Comparison of ENCODE assay signal across 23 cellular contexts in the genomic region with DNA sequence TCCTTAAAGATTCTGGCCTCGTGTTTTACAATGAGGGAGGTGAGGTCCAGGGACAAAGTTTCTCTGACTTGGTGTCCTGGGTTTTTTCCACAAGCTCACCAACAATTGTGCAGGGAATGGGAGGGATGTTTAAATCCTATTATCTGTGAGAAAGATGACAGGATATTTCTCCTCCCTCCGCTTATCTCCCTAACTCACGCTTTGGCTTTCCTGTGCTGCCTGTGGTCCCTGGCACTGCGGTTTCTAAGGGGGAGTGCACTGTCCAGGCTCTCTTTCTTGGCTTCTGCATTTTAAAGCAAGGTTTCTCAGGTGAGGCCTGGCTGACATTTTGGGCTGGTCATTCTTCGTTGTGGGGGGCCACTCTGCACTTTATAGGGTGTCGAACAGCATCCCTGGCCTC. TPM values are rescaled to one million over a fixed set of nuclear protein-coding genes. Genes with fewer than 3 reads are reported as not detected.
A peak's percentile ranks its signal among the peaks of the same experiment; 100 is the strongest.
DNase-seq lines count a peak whose midpoint lies in the region; ATAC-seq and TF ChIP-seq lines count a peak whose summit lies in the region.
"Had no signal": no experiment of that assay in that cellular context is flagged by ENCODE, and none has a peak within 500 bp of the region (broad histone marks: within the 10 kb centered on the region; RNA-seq: fewer than 3 reads in every experiment).

No MANE protein-coding gene starts in this region.

- H3K36me3 Mint-ChIP-seq in activated T-cell treated with anti-CD3 and anti-CD28 coated beads, Interleukin-2, amount 50 U/mL, for 24 hours (ENCODE audit: low read depth) = peaks cover 87% of the 10 kb centered on the region
- H3K36me3 Mint-ChIP-seq in activated B cell treated with CpG ODN at 0.5 μM for 24 hours (ENCODE audit: low read depth) = peaks cover 69% of the 10 kb centered on the region
- peaks cover 53% of the 10 kb centered on the region for H3K36me3 Mint-ChIP-seq in stimulated activated memory B cell treated with anti-CD40 and anti-IgM and Interleukin-4, amounts not matched to agents 10 μg/mL and 1 μg/mL and 100 μg/mL, for 72 hours

- no peaks in the 10 kb centered on the region for H3K27me3 ChIP-seq in PC-9 (ENCODE audit: insufficient read depth, low read depth)
- H3K27me3 ChIP-seq: esophagus squamous epithelium, vagina had no signal

- TF ChIP-seq CTCF in activated B cell treated with CpG ODN at 0.5 μM for 24 hours (IDR thresholded peaks at IDR 0.05) = no peak
- no peak for TF ChIP-seq CTCF in PC-9 (conservative IDR thresholded peaks at IDR 0.05)

- no peak overlapping the region for H3K4me2 ChIP-seq in PC-9

- CTCF ChIA-PET in activated B cell treated with CpG ODN at 0.5 μM for 24 hours (lab: Charles Lee) (interaction anchor here (1.8 kb wide), 1 partner anchor 16 kb away, joined by 6 read pairs; a partner anchor contains a TSS), PC-9 (lab: Charles Lee) (no interaction called here)

- H4K20me1 ChIP-seq in PC-9 (ENCODE audit: insufficient read depth) = peaks cover 11% of the 10 kb centered on the region; the same call in 1 of the 2 replicates

- no peak overlapping the region for H3K4me3 Mint-ChIP-seq in activated T-cell treated with anti-CD3 and anti-CD28 coated beads, Interleukin-2, amount 50 U/mL, for 24 hours
- no peak overlapping the region for H3K4me3 Mint-ChIP-seq in activated B cell treated with CpG ODN at 0.5 μM for 24 hours
- peak overlapping the region; percentile 69 for H3K4me3 Mint-ChIP-seq in stimulated activated memory B cell treated with anti-CD40 and anti-IgM and Interleukin-4, amounts not matched to agents 10 μg/mL and 1 μg/mL and 100 μg/mL, for 72 hours
- H3K4me3 Mint-ChIP-seq: central memory CD8-positive, alpha-beta T cell; T-helper 2 cell treated with Interferon-gamma antibody and Interleukin-4, amounts not matched to agents 5 μg/mL and 100 μg/mL, for 36 hours; WTC11 had no signal

- H3K4me1 ChIP-seq in PC-9 (replicated peaks; ENCODE audit: insufficient read depth) = no peaks in the 10 kb centered on the region
- H3K4me1 ChIP-seq: HAP-1 had no signal

- peaks cover 83% of the 10 kb centered on the region for H3K4me1 Mint-ChIP-seq in activated T-cell treated with anti-CD3 and anti-CD28 coated beads, Interleukin-2, amount 50 U/mL, for 24 hours (ENCODE audit: low read depth)
- peaks cover 63% of the 10 kb centered on the region for H3K4me1 Mint-ChIP-seq in activated B cell treated with CpG ODN at 0.5 μM for 24 hours
- H3K4me1 Mint-ChIP-seq in stimulated activated memory B cell treated with anti-CD40 and anti-IgM and Interleukin-4, amounts not matched to agents 10 μg/mL and 1 μg/mL and 100 μg/mL, for 72 hours = peaks cover 75% of the 10 kb centered on the region

- H3K27me3 Mint-ChIP-seq in activated T-cell treated with anti-CD3 and anti-CD28 coated beads, Interleukin-2, amount 50 U/mL, for 24 hours = no peaks in the 10 kb centered on the region
- no peaks in the 10 kb centered on the region for H3K27me3 Mint-ChIP-seq in activated B cell treated with CpG ODN at 0.5 μM for 24 hours
- H3K27me3 Mint-ChIP-seq in stimulated activated memory B cell treated with anti-CD40 and anti-IgM and Interleukin-4, amounts not matched to agents 10 μg/mL and 1 μg/mL and 100 μg/mL, for 72 hours = no peaks in the 10 kb centered on the region
- H3K27me3 Mint-ChIP-seq: central memory CD8-positive, alpha-beta T cell had no signal

- DNase-seq in activated T-cell treated with anti-CD3 and anti-CD28 coated beads, Interleukin-2, amount 50 U/mL, for 24 hours = no peak
- no peak for DNase-seq in activated T-cell treated with anti-CD3 and anti-CD28 coated beads, Interleukin-2, amount 50 U/mL, for 48 hours
- DNase-seq in NCI-H226 (peak; percentile 90), activated B cell treated with CpG ODN at 0.5 μM for 24 hours (no peak), NCI-H82 (lab: John Stamatoyannopoulos, UW) (no peak), NCI-H187 (lab: John Stamatoyannopoulos, UW) (no peak), PC-9 (no peak)
- DNase-seq: activated CD4-positive, alpha-beta T cell treated with anti-CD3 and anti-CD28 coated beads, Interleukin-2, amount 50 U/mL, for 4 hours; activated CD8-positive, alpha-beta memory T cell treated with anti-CD3 and anti-CD28 coated beads, Interleukin-2, amount 50 U/mL, for 48 hours; esophagus squamous epithelium; NCI-H1105 treated with DMSO at 0.1 percent for 48 hours; NCI-H2081 treated with DMSO at 0.1 percent for 48 hours; NCI-H446; right cardiac atrium; stimulated activated CD4-positive, alpha-beta T cell treated with anti-CD3 and anti-CD28 coated beads, Interleukin-2, amount 100 ng/mL, for 48 hours had no signal

- H3K4me3 ChIP-seq in PC-9 = no peak overlapping the region
- H3K4me3 ChIP-seq: esophagus squamous epithelium, HAP-1, vagina had no signal

- H3K9me3 ChIP-seq in PC-9 (ENCODE audit: insufficient read depth, low read depth) = no peaks in the 10 kb centered on the region
- H3K9me3 ChIP-seq: esophagus squamous epithelium, HAP-1, vagina had no signal

- no peak overlapping the region for H2AFZ ChIP-seq in PC-9

- H3F3A ChIP-seq in PC-9 (ENCODE audit: insufficient read depth, low read depth) = peaks cover 7% of the 10 kb centered on the region; the same call in 1 of the 2 replicates

- POLR2A ChIA-PET in activated B cell treated with CpG ODN at 0.5 μM for 24 hours (lab: Charles Lee) = interaction anchor here (0.5 to 2.4 kb wide), 7 partner anchors 16 to 128 kb away, joined by 3 to 26 read pairs (median 5); a partner anchor contains a TSS
- POLR2A ChIA-PET in PC-9 (lab: Charles Lee; ENCODE audit: unreplicated experiment) = no interaction called here

- peak overlapping the region; percentile 84 for H3K27ac Mint-ChIP-seq in activated T-cell treated with anti-CD3 and anti-CD28 coated beads, Interleukin-2, amount 50 U/mL, for 24 hours
- H3K27ac Mint-ChIP-seq in activated B cell treated with CpG ODN at 0.5 μM for 24 hours = peak overlapping the region; percentile 87
- peak overlapping the region; percentile 95 for H3K27ac Mint-ChIP-seq in stimulated activated memory B cell treated with anti-CD40 and anti-IgM and Interleukin-4, amounts not matched to agents 10 μg/mL and 1 μg/mL and 100 μg/mL, for 72 hours
- H3K27ac Mint-ChIP-seq: WTC11 had no signal

- no peaks in the 10 kb centered on the region for H3K9me3 Mint-ChIP-seq in activated T-cell treated with anti-CD3 and anti-CD28 coated beads, Interleukin-2, amount 50 U/mL, for 24 hours
- H3K9me3 Mint-ChIP-seq in activated B cell treated with CpG ODN at 0.5 μM for 24 hours = no peaks in the 10 kb centered on the region
- H3K9me3 Mint-ChIP-seq in stimulated activated memory B cell treated with anti-CD40 and anti-IgM and Interleukin-4, amounts not matched to agents 10 μg/mL and 1 μg/mL and 100 μg/mL, for 72 hours = no peaks in the 10 kb centered on the region
- H3K9me3 Mint-ChIP-seq: central memory CD8-positive, alpha-beta T cell; T-helper 2 cell treated with Interferon-gamma antibody and Interleukin-4, amounts not matched to agents 5 μg/mL and 100 μg/mL, for 36 hours; WTC11 had no signal

- intact Hi-C loops in activated B cell treated with CpG ODN at 0.5 μM for 24 hours (cut with micrococcal nuclease) = no loop called here
- intact Hi-C loops in PC-9 (cut with micrococcal nuclease; ENCODE audit: unreplicated experiment) = no loop called here

- peaks cover 17% of the 10 kb centered on the region for H3K79me2 ChIP-seq in PC-9 (ENCODE audit: low read depth)

- BruUV-seq in PC-9 (replicated peaks; lab: Mats Ljungman, UMichigan) = no TSS peak

- H3K36me3 ChIP-seq in PC-9 (ENCODE audit: low read depth) = 0 out of 2 replicates have a peak, but pooled peaks cover 9% of the 10 kb centered on the region

- ATAC-seq in activated B cell treated with CpG ODN at 0.5 μM for 24 hours (ENCODE audit: low read depth) = no peak
- no peak for ATAC-seq in stimulated activated memory B cell treated with anti-CD40 and anti-IgM and Interleukin-4, amounts not matched to agents 10 μg/mL and 1 μg/mL and 100 μg/mL, for 72 hours
- ATAC-seq: right cardiac atrium, Right ventricle myocardium inferior, SK-N-SH treated with all-trans-retinoic acid at 6 μM for 48 hours, WTC11 had no signal

- H3K27ac ChIP-seq in PC-9 = no peak overlapping the region
- H3K27ac ChIP-seq: esophagus squamous epithelium, vagina had no signal

- no peaks in the 10 kb centered on the region for H3K9me2 ChIP-seq in PC-9 (ENCODE audit: insufficient read depth)

RNA-seq across cellular contexts. Expression of a gene that starts 16.4 kb away (rescaled TPM):
- 116 and 119 TPM in 2 replicates for total RNA-seq in activated B cell treated with CpG ODN at 0.5 μM for 24 hours
- 34.8 and 37.5 TPM in 2 replicates for total RNA-seq in PC-9 (2021)

RNA-seq across cellular contexts. Expression of a gene that starts 16.7 kb away (rescaled TPM):
- total RNA-seq in activated B cell treated with CpG ODN at 0.5 μM for 24 hours (67.6 and 71.3 TPM in 2 replicates), PC-9 (2021) (50.1 and 51.3 TPM in 2 replicates)

RNA-seq across cellular contexts. Expression of a gene that starts 26.0 kb away (rescaled TPM):
- total RNA-seq in activated B cell treated with CpG ODN at 0.5 μM for 24 hours (50.8 and 55.2 TPM in 2 replicates), PC-9 (2021) (23.4 and 35.4 TPM in 2 replicates)

RNA-seq across cellular contexts. Expression of a gene that starts 39.5 kb away (rescaled TPM):
- total RNA-seq in activated B cell treated with CpG ODN at 0.5 μM for 24 hours (103 and 107 TPM in 2 replicates), PC-9 (2021) (64.2 and 73.1 TPM in 2 replicates)

RNA-seq across cellular contexts. Expression of a gene that starts 44.2 kb away (rescaled TPM):
- 87.6 and 96.7 TPM in 2 replicates for total RNA-seq in activated B cell treated with CpG ODN at 0.5 μM for 24 hours
- 18.7 and 19.4 TPM in 2 replicates for total RNA-seq in PC-9 (2021)
